ENCODE assay signal across 13 cellular contexts in genomic region chr17:31490019-31490383, GRCh38.
A peak's percentile ranks its signal among the peaks of the same experiment; 100 is the strongest.
DNase-seq lines count a peak whose midpoint lies in the region; ATAC-seq, FAIRE-seq and TF ChIP-seq lines count a peak whose summit lies in the region.
"Had no signal": no experiment of that assay in that cellular context is flagged by ENCODE, and none has a peak within 500 bp of the region (broad histone marks: within the 10 kb centered on the region; RNA-seq: fewer than 3 reads in every experiment).

No MANE protein-coding gene starts in this region.

- no peaks in the 10 kb centered on the region for H3K27me3 Mint-ChIP-seq in activated T-cell treated with anti-CD3 and anti-CD28 coated beads, Interleukin-2, amount 50 U/mL, for 4 hours (ENCODE audit: low read depth)
- no peaks in the 10 kb centered on the region for H3K27me3 Mint-ChIP-seq in activated T-helper 1 cell treated with anti-CD3 and anti-CD28 coated beads, Interleukin-12 subunit alpha, Interleukin-12 subunit beta, Interleukin-2, Interleukin-4 antibody, amounts not matched to agents 30 ng/mL and 10 ng/mL and 1 ng/mL, durations not matched to agents 14 hours and 24 hours and 36 hours (ENCODE audit: insufficient read depth)

- no peaks in the 10 kb centered on the region for H3K9me3 ChIP-seq in kidney (ENCODE audit: control insufficient read depth in 1 of 2, low read length in 2 of 2)
- no peaks in the 10 kb centered on the region for H3K9me3 ChIP-seq in stomach
- no peaks in the 10 kb centered on the region for H3K9me3 ChIP-seq in thyroid gland

- no peak for TF ChIP-seq EP300 in stomach (IDR thresholded peaks at IDR 0.05)

- H3K27me3 ChIP-seq in stomach, result peaks cover 0 to 23% (median 0%) of the 10 kb centered on the region in 3 donors
- H3K27me3 ChIP-seq in thyroid gland, result no peaks in the 10 kb centered on the region

- intact Hi-C loops in activated T-helper 1 cell treated with anti-CD3 and anti-CD28 coated beads, Interleukin-12 subunit alpha, Interleukin-12 subunit beta, Interleukin-2, Interleukin-4 antibody, amounts not matched to agents 30 ng/mL and 10 ng/mL and 1 ng/mL, durations not matched to agents 14 hours and 24 hours and 36 hours (cut with micrococcal nuclease), result loop anchor here (5.0 kb wide), 1 partner anchor 367 kb away; the partner anchor contains the start of gene COPRS
- intact Hi-C loops in kidney (cut with DNase I) (no loop called here), stomach (cut with DNase I; ENCODE audit: low total_unique reads) (no loop called here), thyroid gland (cut with DNase I) (no loop called here)

- H3K27ac ChIP-seq in kidney (ENCODE audit: low read depth in 2 of 2, low read length in 2 of 2) (peak overlapping the region; percentile 57 to 89), stomach (peak overlapping the region; percentile 57 to 93 (median 90)), thyroid gland (no peak overlapping the region)

- DNase-seq in activated T-cell treated with anti-CD3 and anti-CD28 coated beads, Interleukin-2, amount 50 U/mL, for 4 hours, result no peak
- no peak for DNase-seq in activated T-cell treated with anti-CD3 and anti-CD28 coated beads, Interleukin-2, amount 50 U/mL, for 1 hour
- no peak for DNase-seq in activated T-helper 1 cell treated with anti-CD3 and anti-CD28 coated beads, Interleukin-12 subunit alpha, Interleukin-12 subunit beta, Interleukin-2, Interleukin-4 antibody, amounts not matched to agents 30 ng/mL and 10 ng/mL and 1 ng/mL, durations not matched to agents 14 hours and 24 hours and 36 hours (ENCODE audit: low spot score)
- DNase-seq in kidney (peak; percentile 22), stomach (no peak), DMS79 (lab: John Stamatoyannopoulos, UW) (no peak), thyroid gland (no peak)
- DNase-seq: GF-D8, glutamatergic neuron, IMR-90, NCI-H2029 treated with DMSO at 0.1 percent for 48 hours, RPMI8226 had no signal

- no peak for FAIRE-seq in kidney (lab: Jason Lieb, UNC)

- peak overlapping the region in 1 of 2 donors; percentile 65 for H3K4me3 ChIP-seq in kidney (ENCODE audit: low read length in 2 of 2)
- H3K4me3 ChIP-seq in stomach, result peak overlapping the region in 3 of 4 donors; percentile 6 to 67 (median 58)
- H3K4me3 ChIP-seq in thyroid gland (replicated peaks in 1 of 3), result no peak overlapping the region

- H3K4me3 Mint-ChIP-seq in activated T-cell treated with anti-CD3 and anti-CD28 coated beads, Interleukin-2, amount 50 U/mL, for 4 hours, result peak overlapping the region; percentile 85
- peak overlapping the region; percentile 93 for H3K4me3 Mint-ChIP-seq in activated T-helper 1 cell treated with anti-CD3 and anti-CD28 coated beads, Interleukin-12 subunit alpha, Interleukin-12 subunit beta, Interleukin-2, Interleukin-4 antibody, amounts not matched to agents 30 ng/mL and 10 ng/mL and 1 ng/mL, durations not matched to agents 14 hours and 24 hours and 36 hours

- WGBS in stomach, 5 donors, result 47 to 60% (median 54%) methylated on average over 7 of the region's 7 CpGs
- WGBS in thyroid gland, 2 donors, result 83 to 85% methylated on average over 7 of the region's 7 CpGs

- H3K9ac ChIP-seq in kidney (ENCODE audit: low read length in 2 of 2), result peak overlapping the region in 1 of 2 donors; percentile 68

- no peak for ATAC-seq in activated T-cell treated with anti-CD3 and anti-CD28 coated beads, Interleukin-2, amount 50 U/mL, for 4 hours
- no peak for ATAC-seq in GM19351 (IDR thresholded peaks at IDR 0.05; ENCODE audit: unreplicated experiment)

- H3K4me1 Mint-ChIP-seq in activated T-cell treated with anti-CD3 and anti-CD28 coated beads, Interleukin-2, amount 50 U/mL, for 4 hours (ENCODE audit: low read depth), result peaks cover 72% of the 10 kb centered on the region
- peaks cover 72% of the 10 kb centered on the region for H3K4me1 Mint-ChIP-seq in activated T-helper 1 cell treated with anti-CD3 and anti-CD28 coated beads, Interleukin-12 subunit alpha, Interleukin-12 subunit beta, Interleukin-2, Interleukin-4 antibody, amounts not matched to agents 30 ng/mL and 10 ng/mL and 1 ng/mL, durations not matched to agents 14 hours and 24 hours and 36 hours (ENCODE audit: low read depth)

- TF ChIP-seq POLR2A in stomach (IDR thresholded peaks at IDR 0.05) (no peak), thyroid gland (IDR thresholded peaks at IDR 0.05) (no peak)

- no peaks in the 10 kb centered on the region for H3K9me3 Mint-ChIP-seq in activated T-cell treated with anti-CD3 and anti-CD28 coated beads, Interleukin-2, amount 50 U/mL, for 4 hours
- no peaks in the 10 kb centered on the region for H3K9me3 Mint-ChIP-seq in activated T-helper 1 cell treated with anti-CD3 and anti-CD28 coated beads, Interleukin-12 subunit alpha, Interleukin-12 subunit beta, Interleukin-2, Interleukin-4 antibody, amounts not matched to agents 30 ng/mL and 10 ng/mL and 1 ng/mL, durations not matched to agents 14 hours and 24 hours and 36 hours

- TF ChIP-seq CTCF in kidney (IDR thresholded peaks at IDR 0.05; ENCODE audit: borderline replicate concordance, extremely low read depth, insufficient read depth) (no peak), stomach (IDR thresholded peaks at IDR 0.05) (no peak), thyroid gland (IDR thresholded peaks at IDR 0.05) (no peak)

- H3K36me3 ChIP-seq in kidney (ENCODE audit: control insufficient read depth in 1 of 2, insufficient read depth in 2 of 2, low read length in 2 of 2) (no peaks in the 10 kb centered on the region), stomach (no peaks in the 10 kb centered on the region), thyroid gland (no peaks in the 10 kb centered on the region)

- H3K36me3 Mint-ChIP-seq in activated T-cell treated with anti-CD3 and anti-CD28 coated beads, Interleukin-2, amount 50 U/mL, for 4 hours (ENCODE audit: insufficient read depth), result no peaks in the 10 kb centered on the region
- peaks cover 5% of the 10 kb centered on the region for H3K36me3 Mint-ChIP-seq in activated T-helper 1 cell treated with anti-CD3 and anti-CD28 coated beads, Interleukin-12 subunit alpha, Interleukin-12 subunit beta, Interleukin-2, Interleukin-4 antibody, amounts not matched to agents 30 ng/mL and 10 ng/mL and 1 ng/mL, durations not matched to agents 14 hours and 24 hours and 36 hours (ENCODE audit: low read depth)

- H3K4me1 ChIP-seq in kidney (ENCODE audit: control insufficient read depth in 1 of 2, insufficient read depth in 1 of 2, low read depth in 1 of 2, low read length in 2 of 2), result peaks cover 35 to 56% of the 10 kb centered on the region in 2 donors
- peaks cover 64 to 82% (median 77%) of the 10 kb centered on the region in 4 donors for H3K4me1 ChIP-seq in stomach
- H3K4me1 ChIP-seq in thyroid gland, result peaks cover 23 to 41% of the 10 kb centered on the region in 2 donors

- H3K27ac Mint-ChIP-seq in activated T-helper 1 cell treated with anti-CD3 and anti-CD28 coated beads, Interleukin-12 subunit alpha, Interleukin-12 subunit beta, Interleukin-2, Interleukin-4 antibody, amounts not matched to agents 30 ng/mL and 10 ng/mL and 1 ng/mL, durations not matched to agents 14 hours and 24 hours and 36 hours, result no peak overlapping the region

Comparison
In these comparisons a context has a peak if more than half of its experiments do, and no peak if none do; other contexts are left out.
1. H3K27ac ChIP-seq: peak in kidney (2 of 2) and stomach (5 of 5); none in thyroid gland (0 of 3).
2. H3K4me3 ChIP-seq: peak in stomach (3 of 4); none in thyroid gland (0 of 3).